ENCODE assay signal across 18 cellular contexts in the genomic region with DNA sequence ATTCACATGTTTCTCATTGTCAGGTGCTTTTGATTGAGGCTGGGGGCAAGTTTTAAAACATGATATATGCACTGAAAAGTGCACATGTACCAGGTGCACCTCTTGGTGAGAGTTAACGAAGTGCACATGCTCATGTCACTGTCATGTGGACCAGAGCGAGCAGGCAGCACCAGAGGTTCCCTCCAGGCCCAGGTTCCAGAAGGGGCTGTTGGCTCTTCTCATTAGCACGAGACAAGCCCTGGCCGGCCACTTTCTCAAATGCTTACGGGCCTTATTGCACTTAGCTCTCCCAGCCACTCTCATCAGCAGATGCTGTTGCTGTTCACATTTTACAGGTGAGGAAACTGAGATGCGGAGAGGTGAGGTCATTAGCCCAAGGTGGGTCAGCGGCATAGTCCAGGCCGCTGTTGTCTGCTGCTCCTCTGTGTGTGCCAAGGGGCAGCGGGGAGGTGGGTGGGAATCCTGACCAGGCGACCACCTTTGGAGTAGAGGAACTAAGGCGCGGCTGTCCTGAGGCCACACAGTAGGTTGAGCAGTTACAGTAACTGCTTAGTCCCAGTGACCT. TPM values are rescaled to one million over a fixed set of nuclear protein-coding genes. Genes with fewer than 3 reads are reported as not detected.
A peak's percentile ranks its signal among the peaks of the same experiment; 100 is the strongest.
DNase-seq lines count a peak whose midpoint lies in the region; ATAC-seq, FAIRE-seq and TF ChIP-seq lines count a peak whose summit lies in the region.
"Had no signal": no experiment of that assay in that cellular context is flagged by ENCODE, and none has a peak within 500 bp of the region (broad histone marks: within the 10 kb centered on the region; RNA-seq: fewer than 3 reads in every experiment).

No MANE protein-coding gene starts in this region.

- H3K4me1 ChIP-seq in CD8-positive, alpha-beta T cell (ENCODE audit: insufficient read depth, low read length) = no peaks in the 10 kb centered on the region
- H3K4me1 ChIP-seq in GM12878 (ENCODE audit: control insufficient read depth, insufficient read depth, low read length) (peaks cover 27% of the 10 kb centered on the region), sigmoid colon (peaks cover 0 to 6% (median 4%) of the 10 kb centered on the region in 4 donors)

- no peak overlapping the region for H3K27ac ChIP-seq in CD8-positive, alpha-beta T cell (ENCODE audit: low read depth, low read length)
- H3K27ac ChIP-seq in GM12878 (ENCODE audit: control insufficient read depth, insufficient read depth) = no peak overlapping the region
- H3K27ac ChIP-seq in sigmoid colon = no peak overlapping the region
- H3K27ac ChIP-seq: BLaER1, HL-60 had no signal

- H3K9ac ChIP-seq in GM12878 (ENCODE audit: control insufficient read depth, insufficient read depth, low read length) = no peak overlapping the region
- H3K9ac ChIP-seq: BLaER1 had no signal

- H4K20me1 ChIP-seq in GM12878 (ENCODE audit: control insufficient read depth, insufficient read depth) = no peaks in the 10 kb centered on the region

- no peak for ATAC-seq in activated CD8-positive, alpha-beta T cell treated with anti-CD3 and anti-CD28 coated beads, Interleukin-2, amount 10 ng/mL, durations not matched to agents 7 days and 5 days
- no peak for ATAC-seq in activated CD8-positive, alpha-beta T cell treated with anti-CD3 and anti-CD28 coated beads for 36 hours
- no peak for ATAC-seq in CD8-positive, alpha-beta T cell
- no peak for ATAC-seq in GM12878
- ATAC-seq: PC-3 had no signal

- no peak overlapping the region for H3K4me2 ChIP-seq in GM12878 (ENCODE audit: control insufficient read depth, insufficient read depth)
- H3K4me2 ChIP-seq: BLaER1 had no signal

- peaks cover 25% of the 10 kb centered on the region for H3K36me3 ChIP-seq in CD8-positive, alpha-beta T cell (ENCODE audit: insufficient read depth, low read length)
- H3K36me3 ChIP-seq in GM12878 (ENCODE audit: control insufficient read depth in 2 of 2, insufficient read depth in 2 of 2, low read length in 1 of 2) (peaks cover 23 to 39% of the 10 kb centered on the region in 2 experiments), sigmoid colon (peaks cover 4 to 71% (median 22%) of the 10 kb centered on the region in 4 donors)

- H3K4me1 Mint-ChIP-seq in activated CD8-positive, alpha-beta T cell treated with anti-CD3 and anti-CD28 coated beads, Interleukin-2, amount 10 ng/mL, durations not matched to agents 7 days and 5 days (ENCODE audit: low read depth) = peaks cover 23% of the 10 kb centered on the region
- H3K4me1 Mint-ChIP-seq in activated CD8-positive, alpha-beta T cell treated with anti-CD3 and anti-CD28 coated beads for 36 hours (ENCODE audit: low read depth) = peaks cover 24% of the 10 kb centered on the region
- peaks cover 14% of the 10 kb centered on the region for H3K4me1 Mint-ChIP-seq in CD8-positive, alpha-beta T cell (ENCODE audit: low read depth)

- POLR2A ChIA-PET in activated CD8-positive, alpha-beta T cell treated with anti-CD3 and anti-CD28 coated beads, Interleukin-2, amount 10 ng/mL, durations not matched to agents 7 days and 5 days (lab: Charles Lee) = no interaction called here
- POLR2A ChIA-PET in activated CD8-positive, alpha-beta T cell treated with anti-CD3 and anti-CD28 coated beads for 36 hours (lab: Charles Lee) = no interaction called here
- POLR2A ChIA-PET in CD8-positive, alpha-beta T cell (lab: Charles Lee) = interaction anchor here (0.6 kb wide), 1 partner anchor 118 kb away, joined by 4 read pairs; no protein-coding TSS in a partner anchor
- POLR2A ChIA-PET in GM12878 (lab: Charles Lee) = interaction anchor here (0.9 kb wide), 1 partner anchor 105 kb away, joined by 5 read pairs; no protein-coding TSS in a partner anchor

- TF ChIP-seq RAD21 in GM12878 (IDR thresholded peaks at IDR 0.05; ENCODE audit: insufficient read depth, low read depth, low read length) = no peak

- WGBS in GM12878 (ENCODE audit: insufficient coverage, insufficient replicate concordance, low lambda C conversion rate, missing lambda C conversion rate) = 97% methylated on average over 12 of the region's 12 CpGs
- 94 to 97% methylated on average over 12 of the region's 12 CpGs for WGBS in sigmoid colon, 2 donors

- H3K9me3 ChIP-seq in CD8-positive, alpha-beta T cell (ENCODE audit: low read length) = no peaks in the 10 kb centered on the region
- H3K9me3 ChIP-seq in GM12878 (replicated peaks; ENCODE audit: control insufficient read depth, insufficient read depth, low read length) (no peaks in the 10 kb centered on the region), sigmoid colon (no peaks in the 10 kb centered on the region)
- H3K9me3 ChIP-seq: BLaER1 had no signal

- H3K27me3 Mint-ChIP-seq in activated CD8-positive, alpha-beta T cell treated with anti-CD3 and anti-CD28 coated beads, Interleukin-2, amount 10 ng/mL, durations not matched to agents 7 days and 5 days (ENCODE audit: low read depth) = no peaks in the 10 kb centered on the region
- no peaks in the 10 kb centered on the region for H3K27me3 Mint-ChIP-seq in activated CD8-positive, alpha-beta T cell treated with anti-CD3 and anti-CD28 coated beads for 36 hours
- H3K27me3 Mint-ChIP-seq in CD8-positive, alpha-beta T cell (ENCODE audit: low read depth) = no peaks in the 10 kb centered on the region

- H3K27ac Mint-ChIP-seq in activated CD8-positive, alpha-beta T cell treated with anti-CD3 and anti-CD28 coated beads, Interleukin-2, amount 10 ng/mL, durations not matched to agents 7 days and 5 days = peak overlapping the region; percentile 61
- H3K27ac Mint-ChIP-seq in activated CD8-positive, alpha-beta T cell treated with anti-CD3 and anti-CD28 coated beads for 36 hours = no peak overlapping the region
- H3K27ac Mint-ChIP-seq in CD8-positive, alpha-beta T cell = peak overlapping the region; percentile 79

- in situ Hi-C loops in GM12878 (cut with MboI) = loop anchor here (10.0 kb wide), 1 partner anchor 1256 kb away; no protein-coding TSS in a partner anchor

- H3K27me3 ChIP-seq in CD8-positive, alpha-beta T cell (ENCODE audit: insufficient read depth, low read length) = no peaks in the 10 kb centered on the region
- H3K27me3 ChIP-seq in GM12878 (replicated peaks in 1 of 2; ENCODE audit: control insufficient read depth in 2 of 2, insufficient read depth in 2 of 2, low read length in 1 of 2) (no peaks in the 10 kb centered on the region), sigmoid colon (no peaks in the 10 kb centered on the region)
- H3K27me3 ChIP-seq: BLaER1 had no signal

- H3K79me2 ChIP-seq in GM12878 (ENCODE audit: control insufficient read depth, insufficient read depth, low read length) = peaks cover 41% of the 10 kb centered on the region

- H3K9me3 Mint-ChIP-seq in activated CD8-positive, alpha-beta T cell treated with anti-CD3 and anti-CD28 coated beads, Interleukin-2, amount 10 ng/mL, durations not matched to agents 7 days and 5 days (ENCODE audit: insufficient read depth) = no peaks in the 10 kb centered on the region
- no peaks in the 10 kb centered on the region for H3K9me3 Mint-ChIP-seq in activated CD8-positive, alpha-beta T cell treated with anti-CD3 and anti-CD28 coated beads for 36 hours
- H3K9me3 Mint-ChIP-seq in CD8-positive, alpha-beta T cell = no peaks in the 10 kb centered on the region

- TF ChIP-seq CTCF in activated CD8-positive, alpha-beta T cell treated with anti-CD3 and anti-CD28 coated beads for 36 hours (IDR thresholded peaks at IDR 0.05) = no peak
- TF ChIP-seq CTCF in CD8-positive, alpha-beta T cell (IDR thresholded peaks at IDR 0.05) = no peak
- TF ChIP-seq CTCF in GM12878 (IDR thresholded peaks at IDR 0.05 in 2 of 3, conservative IDR thresholded peaks at IDR 0.05 in 1 of 3; ENCODE audit: control insufficient read depth in 2 of 3, extremely low read depth in 1 of 3, insufficient read depth in 1 of 3, low read depth in 3 of 3, low read length in 3 of 3) (no peak), sigmoid colon (IDR thresholded peaks at IDR 0.05) (no peak)

- no peak overlapping the region for H2AFZ ChIP-seq in GM12878 (ENCODE audit: control insufficient read depth, low read depth, low read length)

- RAD21 ChIA-PET in GM12878 (lab: Charles Lee; ENCODE audit: unreplicated experiment) = interaction anchor here (1.2 kb wide), 2 partner anchors 28 to 108 kb away, joined by 3 to 4 read pairs; a partner anchor contains a TSS

- SMC1A ChIA-PET in GM12878 (lab: Charles Lee; ENCODE audit: uncharacterized antibody, unreplicated experiment) = interaction anchor here (0.9 kb wide), 1 partner anchor 13 kb away, joined by 3 read pairs; no protein-coding TSS in a partner anchor

- H3K4me3 Mint-ChIP-seq in activated CD8-positive, alpha-beta T cell treated with anti-CD3 and anti-CD28 coated beads, Interleukin-2, amount 10 ng/mL, durations not matched to agents 7 days and 5 days = no peak overlapping the region
- no peak overlapping the region for H3K4me3 Mint-ChIP-seq in activated CD8-positive, alpha-beta T cell treated with anti-CD3 and anti-CD28 coated beads for 36 hours
- H3K4me3 Mint-ChIP-seq in CD8-positive, alpha-beta T cell = no peak overlapping the region

- no peak for DNase-seq in activated CD8-positive, alpha-beta T cell treated with anti-CD3 and anti-CD28 coated beads, Interleukin-2, amount 10 ng/mL, durations not matched to agents 7 days and 5 days
- no peak for DNase-seq in activated CD8-positive, alpha-beta T cell treated with anti-CD3 and anti-CD28 coated beads for 36 hours
- no peak for DNase-seq in CD8-positive, alpha-beta T cell
- DNase-seq in GM12878 (ENCODE audit: low read depth, low spot score) = no peak
- peak; percentile 48 for DNase-seq in sigmoid colon
- DNase-seq in HK-2 (ENCODE audit: unreplicated experiment) = no peak
- DNase-seq in KG1 (lab: John Stamatoyannopoulos, UW) = no peak
- no peak for DNase-seq in T-helper 1 cell
- DNase-seq: 8988T, GOT3, KBM-7, NCI-H1092, NCI-H1694, NCI-H345, NCI-H69, PC-3 had no signal

- CTCF ChIA-PET in activated CD8-positive, alpha-beta T cell treated with anti-CD3 and anti-CD28 coated beads, Interleukin-2, amount 10 ng/mL, durations not matched to agents 7 days and 5 days (lab: Charles Lee) = no interaction called here
- CTCF ChIA-PET in activated CD8-positive, alpha-beta T cell treated with anti-CD3 and anti-CD28 coated beads for 36 hours (lab: Charles Lee) = no interaction called here
- CTCF ChIA-PET in CD8-positive, alpha-beta T cell (lab: Charles Lee) = no interaction called here
- CTCF ChIA-PET in GM12878 (lab: Yijun Ruan, JAX) = interaction anchor here (0.5 to 1.1 kb wide), 3 partner anchors 9 to 115 kb away, joined by 3 read pairs; no protein-coding TSS in a partner anchor

- no TSS peak for BruUV-seq in GM12878 (replicated peaks; lab: Mats Ljungman, UMichigan)

- peak; percentile 30; the same call in 1 of the 2 replicates for TF ChIP-seq POLR2A in GM12878 (IDR thresholded peaks at IDR 0.05; ENCODE audit: low read depth, low read length)
- TF ChIP-seq POLR2A in sigmoid colon (IDR thresholded peaks at IDR 0.05) = no peak

- intact Hi-C loops in activated CD8-positive, alpha-beta T cell treated with anti-CD3 and anti-CD28 coated beads for 36 hours (cut with micrococcal nuclease) = no loop called here
- intact Hi-C loops in CD8-positive, alpha-beta T cell (cut with DNase I, micrococcal nuclease) = loop anchor here in 1 of 2 experiments (5.0 to 10.0 kb wide), 2 partner anchors 366 to 853 kb away; a partner anchor contains a TSS
- intact Hi-C loops in GM12878 (cut with micrococcal nuclease; ENCODE audit: unreplicated experiment) = loop anchor here (10.0 kb wide), 1 partner anchor 1246 kb away; no protein-coding TSS in a partner anchor
- intact Hi-C loops in sigmoid colon (cut with DNase I) = loop anchor here (10.0 kb wide), 1 partner anchor 366 kb away; a partner anchor contains a TSS

- TF ChIP-seq EP300 in GM12878 (IDR thresholded peaks at IDR 0.05; ENCODE audit: borderline replicate concordance in 1 of 2, control insufficient read depth in 1 of 2, low read depth in 2 of 2, low read length in 2 of 2) = no peak
- TF ChIP-seq EP300 in sigmoid colon (IDR thresholded peaks at IDR 0.05) = no peak

- no peak overlapping the region for H3K4me3 ChIP-seq in CD8-positive, alpha-beta T cell (ENCODE audit: low read depth, low read length)
- H3K4me3 ChIP-seq in GM12878 = no peak overlapping the region
- H3K4me3 ChIP-seq in sigmoid colon = no peak overlapping the region
- H3K4me3 ChIP-seq: BLaER1 had no signal

- no peak for FAIRE-seq in GM12878 (lab: Jason Lieb, UNC)

- H3K36me3 Mint-ChIP-seq in activated CD8-positive, alpha-beta T cell treated with anti-CD3 and anti-CD28 coated beads, Interleukin-2, amount 10 ng/mL, durations not matched to agents 7 days and 5 days (ENCODE audit: low read depth) = peaks cover 58% of the 10 kb centered on the region
- H3K36me3 Mint-ChIP-seq in activated CD8-positive, alpha-beta T cell treated with anti-CD3 and anti-CD28 coated beads for 36 hours (ENCODE audit: low read depth) = peaks cover 50% of the 10 kb centered on the region
- H3K36me3 Mint-ChIP-seq in CD8-positive, alpha-beta T cell = peaks cover 72% of the 10 kb centered on the region

RNA-seq across cellular contexts. Expression of a gene that starts 27.4 kb away (rescaled TPM):
- 10 to 100 TPM; 43.1 to 45.5 TPM for total RNA-seq in activated CD8-positive, alpha-beta T cell treated with anti-CD3 and anti-CD28 coated beads, Interleukin-2, amount 10 ng/mL, durations not matched to agents 7 days and 5 days
- 10 to 100 TPM; 50.6 to 51.9 TPM for total RNA-seq in activated CD8-positive, alpha-beta T cell treated with anti-CD3 and anti-CD28 coated beads for 36 hours
- 10 to 100 TPM; 39.9 to 42.6 TPM for total RNA-seq in CD8-positive, alpha-beta T cell
- total RNA-seq in GM12878 (2013; cell fraction: nucleolus; rRNA removed) = 184 and 188 TPM in 2 replicates
- total RNA-seq in GM12878 (2014; rRNA removed) (15.4 and 18.3 TPM in 2 replicates), GM12878 (2014; rRNA removed; fragmentation: Illumina TruSeq; extraction: Trizol) (14.4 and 18.4 TPM in 2 replicates), GM12878 (2021) (26.1 and 30.6 TPM in 2 replicates), sigmoid colon (10 to 100 TPM; 14.6 to 27.4 (median 18.7) TPM)
- 13.0 TPM for polyA plus RNA-seq in GM12878 (2011; ENCODE audit: low read depth)
- polyA plus RNA-seq in GM12878 (2011; rRNA removed) (8.7 and 10.5 TPM in 2 replicates), GM12878 (2014; fragmentation: Illumina TruSeq; extraction: Trizol) (18.4 and 27.5 TPM in 2 replicates), GM12878 (2014; fragmentation: Nextera tagmentation; extraction: Ambion mirVana) (1 to 10 TPM; 1.4 to 2.8 TPM), GM12878 (2014; rRNA removed) (25.8 and 28.7 TPM in 2 replicates), GM12878 (2016; fragmentation: Nextera tagmentation; extraction: Ambion mirVana) (1 to 10 TPM; 2.5 to 3.4 TPM), sigmoid colon (10 to 100 TPM in 1 of 3 donors, 1 to 10 TPM in 2; 3.0 to 12.5 (median 3.2) TPM)
- 7.8 and 8.6 TPM in 2 replicates for polyA plus RNA-seq in GM12878 (2011; cell fraction: cytosol; rRNA removed)
- 101 and 119 TPM in 2 replicates for polyA plus RNA-seq in GM12878 (2011; cell fraction: nucleus; rRNA removed)
- 23.9 and 25.8 TPM in 2 replicates for polyA plus RNA-seq in GM12878 (2012)
- 20.3 and 25.2 TPM in 2 replicates for polyA minus RNA-seq in GM12878 (2011; rRNA and poly(A)+ RNA removed)
- polyA minus RNA-seq in GM12878 (2011; cell fraction: cytosol; rRNA and poly(A)+ RNA removed) = 11.1 and 12.5 TPM in 2 replicates
- 49.2 and 70.5 TPM in 2 replicates for polyA minus RNA-seq in GM12878 (2011; cell fraction: nucleus; rRNA and poly(A)+ RNA removed)

Comparison
In these comparisons a context has a peak if more than half of its experiments do, and no peak if none do; other contexts are left out.
1. POLR2A ChIA-PET loops: an anchor here in CD8-positive, alpha-beta T cell (0.6 kb wide) and GM12878 (0.9 kb wide); none called in activated CD8-positive, alpha-beta T cell treated with anti-CD3 and anti-CD28 coated beads, Interleukin-2, amount 10 ng/mL, durations not matched to agents 7 days and 5 days and activated CD8-positive, alpha-beta T cell treated with anti-CD3 and anti-CD28 coated beads for 36 hours.